ENCODE assay signal across 10 cellular contexts in the genomic region with DNA sequence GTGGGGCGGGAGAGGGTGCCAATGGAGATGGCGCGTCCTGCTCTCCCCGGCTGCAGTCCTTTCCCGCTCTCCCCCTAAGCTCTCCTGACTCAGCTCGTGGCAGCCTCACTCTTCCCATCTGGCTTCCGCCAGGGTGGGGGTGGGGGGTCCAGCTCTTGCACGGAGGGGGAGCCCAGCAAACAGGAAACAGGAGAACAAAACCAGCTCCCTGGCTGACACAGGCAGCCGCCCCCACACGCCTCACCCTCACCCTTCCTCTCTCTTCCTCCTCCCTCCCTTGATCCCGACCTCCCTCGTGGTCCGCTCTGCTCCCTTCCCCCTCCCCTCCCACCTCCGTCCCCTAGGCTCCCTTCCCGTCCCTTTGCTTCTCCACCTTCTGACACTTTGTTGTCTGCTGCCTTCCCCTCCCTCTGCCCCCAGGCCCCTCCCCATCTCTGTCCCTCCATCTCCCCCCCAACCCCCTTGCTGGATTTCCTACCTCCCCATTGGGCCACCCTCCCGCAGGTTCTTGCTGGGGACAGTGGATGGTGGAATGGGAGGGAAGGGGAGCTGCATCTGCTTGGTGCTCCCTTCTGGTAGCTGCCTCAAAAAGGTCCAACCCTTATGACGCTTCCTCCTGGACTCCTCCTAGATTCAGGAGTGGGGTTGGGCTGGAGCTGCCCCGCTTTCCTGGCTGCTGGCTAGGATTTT. TPM values are rescaled to one million over a fixed set of nuclear protein-coding genes. Genes with fewer than 3 reads are reported as not detected.
DNase-seq lines count a peak whose midpoint lies in the region; ATAC-seq, FAIRE-seq and TF ChIP-seq lines count a peak whose summit lies in the region.
"Had no signal": no experiment of that assay in that cellular context is flagged by ENCODE, and none has a peak within 500 bp of the region (broad histone marks: within the 10 kb centered on the region; RNA-seq: fewer than 3 reads in every experiment).

No MANE protein-coding gene starts in this region.

- peak overlapping the region; percentile 91 for H3K56ac ChIP-seq in H1 (replicated peaks; ENCODE audit: insufficient read length, low read depth, low read length)

- H3K79me2 ChIP-seq in ACC112 (ENCODE audit: control insufficient read depth, insufficient read depth, low read length, unreplicated experiment) (peaks cover 77% of the 10 kb centered on the region), H1 (ENCODE audit: control insufficient read depth in 1 of 2, insufficient read depth in 2 of 2, low read length in 2 of 2) (peaks cover 5 to 68% of the 10 kb centered on the region in 2 experiments)

- H3K4me3 ChIP-seq in ACC112 (ENCODE audit: low read depth, low read length) (peak overlapping the region; percentile 70), H1 (ENCODE audit: extremely low read depth in 1 of 4, insufficient read depth in 2 of 4, low read depth in 3 of 4, low read length in 4 of 4) (peak overlapping the region; percentile 23 to 57 (median 52); a peak in 7 of 8 replicates), mucosa of descending colon (no peak overlapping the region)

- H3K79me1 ChIP-seq in H1 (ENCODE audit: low read depth, low read length): peaks cover 31% of the 10 kb centered on the region

- peak overlapping the region; percentile 100 for H3K4ac ChIP-seq in H1 (replicated peaks; ENCODE audit: insufficient read length, low read depth, low read length)

- H3K27me3 ChIP-seq in ACC112 (ENCODE audit: insufficient read depth, low read length) (no peaks in the 10 kb centered on the region), H1 (replicated peaks in 1 of 4; ENCODE audit: control insufficient read depth in 3 of 4, extremely low read depth in 1 of 4, insufficient read depth in 3 of 4, low read length in 3 of 4) (no peaks in the 10 kb centered on the region)

- H2BK20ac ChIP-seq in H1 (ENCODE audit: low read length): peak overlapping the region; percentile 99

- CTCF ChIA-PET in H1 (lab: Charles Lee; ENCODE audit: partially characterized antibody): interaction anchor here (0.6 to 10.5 kb wide), 16 partner anchors 10 to 216 kb away, joined by 3 to 167 read pairs (median 3); a partner anchor contains a TSS

- peak overlapping the region; percentile 98; the same call in 1 of the 2 replicates for H2BK15ac ChIP-seq in H1 (ENCODE audit: low read length)

- H4K91ac ChIP-seq in H1 (replicated peaks; ENCODE audit: insufficient read length, low read length): peak overlapping the region; percentile 100

- H2AK5ac ChIP-seq in H1 (ENCODE audit: low read depth, low read length): peak overlapping the region; percentile 99

- H3K9me3 ChIP-seq in H1 (ENCODE audit: insufficient read depth in 2 of 2, low read depth in 1 of 2, low read length in 1 of 2) (no peaks in the 10 kb centered on the region), mucosa of descending colon (no peaks in the 10 kb centered on the region)

- peak overlapping the region; percentile 99 for H2BK120ac ChIP-seq in H1 (replicated peaks; ENCODE audit: low read depth, low read length)

- no peak for TF ChIP-seq EP300 in H1 (IDR thresholded peaks at IDR 0.05; ENCODE audit: borderline replicate concordance in 1 of 2, low read depth in 2 of 2, low read length in 2 of 2)

- H2AFZ ChIP-seq in ACC112 (ENCODE audit: low read length, unreplicated experiment) (no peak overlapping the region), H1 (ENCODE audit: low read length) (no peak overlapping the region)

- ATAC-seq in mucosa of descending colon (peak; percentile 23), HG03521 (IDR thresholded peaks at IDR 0.05; ENCODE audit: unreplicated experiment) (no peak)

- no peak overlapping the region for H3K23ac ChIP-seq in H1 (ENCODE audit: insufficient read length)

- peak overlapping the region in 3 of 4 experiments; percentile 70 to 74 (median 73); a peak in 5 of 7 replicates for H3K9ac ChIP-seq in H1 (replicated peaks in 1 of 4; ENCODE audit: extremely low read depth in 1 of 4, low read depth in 3 of 4, low read length in 3 of 4)

- H3K27ac ChIP-seq in ACC112 (ENCODE audit: low read depth, low read length): peak overlapping the region; percentile 82
- peak overlapping the region; percentile 95 for H3K27ac ChIP-seq in H1 (ENCODE audit: low read depth, low read length)

- FAIRE-seq in H1 (lab: Jason Lieb, UNC): no peak

- peaks cover 17% of the 10 kb centered on the region for H3K23me2 ChIP-seq in H1 (ENCODE audit: low read depth, low read length)

- peak overlapping the region; percentile 60; the same call in 1 of the 2 replicates for H4K8ac ChIP-seq in H1 (ENCODE audit: extremely low read depth, insufficient read depth, low read length)

- peak overlapping the region; percentile 99 for H2BK5ac ChIP-seq in H1 (ENCODE audit: low read depth, low read length)

- intact Hi-C loops in mucosa of descending colon (cut with DNase I, micrococcal nuclease): no loop called here

- peak overlapping the region; percentile 56 for H4K5ac ChIP-seq in H1 (ENCODE audit: insufficient read length, low read depth, low read length)

- peak overlapping the region; percentile 20 for H3K14ac ChIP-seq in H1 (ENCODE audit: insufficient read length)

- no peaks in the 10 kb centered on the region for H3K36me3 ChIP-seq in ACC112 (ENCODE audit: insufficient read depth, low read length)
- H3K36me3 ChIP-seq in H1 (ENCODE audit: control insufficient read depth in 2 of 4, insufficient read depth in 4 of 4, low read length in 3 of 4): no peaks in the 10 kb centered on the region; a peak in 2 of 8 replicates
- no peaks in the 10 kb centered on the region for H3K36me3 ChIP-seq in mucosa of descending colon (ENCODE audit: low read depth)

- no peak for TF ChIP-seq CTCF in H1 (IDR thresholded peaks at IDR 0.05; ENCODE audit: control extremely low read depth in 1 of 3, insufficient read depth in 1 of 3, low read depth in 1 of 3, low read length in 3 of 3)
- no peak for TF ChIP-seq CTCF in mucosa of descending colon (IDR thresholded peaks at IDR 0.05)

- H3K18ac ChIP-seq in H1 (ENCODE audit: extremely low read depth, low read length): peak overlapping the region; percentile 95

- DNase-seq in NCI-H1694 treated with DMSO at 0.1 percent for 48 hours (lab: John Stamatoyannopoulos, UW) (peak; percentile 84), H1 (ENCODE audit: low read depth in 1 of 2, low spot score in 2 of 2) (peak in 1 of 2 experiments; percentile 88), mucosa of descending colon (peak in 2 of 3 donors; percentile 23 to 46), NCI-H1436 (lab: John Stamatoyannopoulos, UW) (no peak), NCI-H2107 treated with DMSO at 0.1 percent for 48 hours (lab: John Stamatoyannopoulos, UW; ENCODE audit: unreplicated experiment) (no peak), cerebellar cortex (ENCODE audit: low spot score) (no peak)
- DNase-seq: DMS79 treated with DMSO at 0.1 percent for 48 hours, KG1 had no signal

- TF ChIP-seq POLR2A in H1 (IDR thresholded peaks at IDR 0.05; ENCODE audit: control extremely low read depth in 1 of 2, low read depth in 2 of 2, low read length in 2 of 2): peak in 1 of 2 experiments; percentile 84; a peak in 1 of 3 replicates

- peak overlapping the region; percentile 100 for H2BK12ac ChIP-seq in H1 (ENCODE audit: low read depth, low read length)

- no peak for TF ChIP-seq RAD21 in H1 (IDR thresholded peaks at IDR 0.05 in 1 of 2, conservative IDR thresholded peaks at IDR 0.05 in 1 of 2; ENCODE audit: low read depth in 2 of 2, low read length in 2 of 2)

- peak overlapping the region; percentile 88 to 93 for H3K4me2 ChIP-seq in H1 (ENCODE audit: insufficient read depth in 1 of 2, low read depth in 2 of 2, low read length in 2 of 2)

- POLR2A ChIA-PET in H1 (lab: Charles Lee; ENCODE audit: partially characterized antibody): interaction anchor here (0.6 to 6.9 kb wide), 31 partner anchors 10 to 294 kb away, joined by 3 to 107 read pairs (median 4); a partner anchor contains a TSS

- 5% methylated on average over 9 of the region's 18 CpGs; no CpG with 5 or more reads in 1 of the 2 experiments for WGBS in H1 (ENCODE audit: extremely low coverage in 1 of 2, insufficient coverage in 1 of 2, insufficient read length in 1 of 2, insufficient replicate concordance in 2 of 2, low coverage in 1 of 2, low lambda C conversion rate in 2 of 2, missing lambda C conversion rate in 1 of 2), 2 experiments

- H3K4me1 ChIP-seq in ACC112 (ENCODE audit: control insufficient read depth, insufficient read depth, low read length, unreplicated experiment) (peaks cover 78% of the 10 kb centered on the region), H1 (replicated peaks in 1 of 4; ENCODE audit: control insufficient read depth in 3 of 4, insufficient read depth in 4 of 4, low read length in 3 of 4) (peaks cover 32 to 71% (median 61%) of the 10 kb centered on the region in 4 experiments), mucosa of descending colon (ENCODE audit: low read depth) (no peaks in the 10 kb centered on the region)

- H4K20me1 ChIP-seq in H1 (replicated peaks in 1 of 2; ENCODE audit: control insufficient read depth in 1 of 2, insufficient read depth in 2 of 2, low read length in 2 of 2): no peaks in the 10 kb centered on the region

TF ChIP-seq in H1, 55 proteins besides CTCF, POLR2A, EP300 and RAD21 (continues in another document):
- TF ChIP-seq CBX8 (IDR thresholded peaks at IDR 0.05; ENCODE audit: borderline replicate concordance, low read depth, low read length) (no peak), KDM4A (IDR thresholded peaks at IDR 0.05; ENCODE audit: low read depth, low read length, severe bottlenecking) (peak; percentile 20), RFX5 (IDR thresholded peaks at IDR 0.05; ENCODE audit: borderline replicate concordance, low read depth, low read length) (no peak), POLR2AphosphoS5 (IDR thresholded peaks at IDR 0.05; ENCODE audit: low read depth, low read length) (peak; percentile 85), CTBP2 (IDR thresholded peaks at IDR 0.05; ENCODE audit: borderline replicate concordance, insufficient read depth, insufficient read length, low read length) (no peak), JUND (IDR thresholded peaks at IDR 0.05; ENCODE audit: low read length) (no peak), RBBP5 (IDR thresholded peaks at IDR 0.05; ENCODE audit: borderline replicate concordance, low read depth, low read length) (0 out of 2 replicates have a peak, but pooled peaks have one; percentile 41)
- TF ChIP-seq, protein P1, sequence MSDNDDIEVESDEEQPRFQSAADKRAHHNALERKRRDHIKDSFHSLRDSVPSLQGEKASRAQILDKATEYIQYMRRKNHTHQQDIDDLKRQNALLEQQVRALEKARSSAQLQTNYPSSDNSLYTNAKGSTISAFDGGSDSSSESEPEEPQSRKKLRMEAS (IDR thresholded peaks at IDR 0.05): peak; percentile 88

RNA-seq across cellular contexts. Expression of a gene that starts 23.7 kb away (rescaled TPM):
- 107 and 108 TPM in 2 replicates for total RNA-seq in H1 (2021; fragmentation: NEBNext Ultra II Directional; extraction: Animal tissue kit (Norgen Biotek cat#: 25700))
- 16.3 and 28.6 TPM in 2 replicates for polyA plus RNA-seq in H1 (2011; rRNA removed)
- polyA plus RNA-seq in H1 (2011; cell fraction: cytosol; rRNA removed): 21.0 TPM
- 52.6 TPM for polyA plus RNA-seq in H1 (2011; cell fraction: nucleus; rRNA removed)
- 39.3 to 66.4 TPM (median 42.6 TPM) in 4 replicates for polyA plus RNA-seq in H1 (2012, experiment 1 of 2)
- polyA plus RNA-seq in H1 (2012, experiment 2 of 2): 39.0 TPM
- polyA plus RNA-seq in H1 (2013, experiment 1 of 2): 43.2 TPM
- polyA plus RNA-seq in H1 (2013, experiment 2 of 2): 43.6 TPM
- polyA minus RNA-seq in H1 (2011; rRNA and poly(A)+ RNA removed): 23.8 and 36.4 TPM in 2 replicates
- polyA minus RNA-seq in H1 (2011; cell fraction: cytosol; rRNA and poly(A)+ RNA removed): 25.8 TPM
- polyA minus RNA-seq in H1 (2011; cell fraction: nucleus; rRNA and poly(A)+ RNA removed): 69.0 TPM
- 10 to 100 TPM in 2 of 3 donors, 1 to 10 TPM in 1; 6.1 to 44.6 (median 12.6) TPM for total RNA-seq in mucosa of descending colon

Comparison
In these comparisons a context has a peak if more than half of its experiments do, and no peak if none do; other contexts are left out.
1. DNase-seq: peak in NCI-H1694 treated with DMSO at 0.1 percent for 48 hours (single experiment) and mucosa of descending colon (2 of 3); none in NCI-H1436 (single experiment), NCI-H2107 treated with DMSO at 0.1 percent for 48 hours (single experiment) and cerebellar cortex (single experiment).